Comparison of ENCODE assay signal across 1 cellular context in genomic region chr22:21641417-21641794, GRCh38.
TF ChIP-seq lines count a peak whose summit lies in the region.

No MANE protein-coding gene starts in this region.

TF ChIP-seq in A549, 52 proteins besides CTCF, POLR2A, EP300 and RAD21 (continued from another document):
- TF ChIP-seq BCL3 (IDR thresholded peaks at IDR 0.05) (no peak), SREBF2 (IDR thresholded peaks at IDR 0.05) (no peak), SMC3 (IDR thresholded peaks at IDR 0.05) (peak; percentile 46), NFE2L2 (conservative IDR thresholded peaks at IDR 0.05; ENCODE audit: low read length) (no peak), E2F6 (IDR thresholded peaks at IDR 0.05; ENCODE audit: borderline replicate concordance, low read depth) (no peak), JUN (IDR thresholded peaks at IDR 0.05) (no peak), CBX8 (IDR thresholded peaks at IDR 0.05) (no peak), KDM5A (IDR thresholded peaks at IDR 0.05) (peak; percentile 50; the same call in 1 of the 2 replicates), HEYL (CRISPR knock-in tag; IDR thresholded peaks at IDR 0.05) (no peak), MAZ (IDR thresholded peaks at IDR 0.05; ENCODE audit: borderline replicate concordance, low read depth, low read length) (no peak), HOXB13 (CRISPR knock-in tag; IDR thresholded peaks at IDR 0.05; ENCODE audit: low read depth) (no peak), GATA3 (IDR thresholded peaks at IDR 0.05; ENCODE audit: borderline replicate concordance) (no peak), MYC (IDR thresholded peaks at IDR 0.05; ENCODE audit: borderline replicate concordance, low read length) (no peak), HOXB5 (CRISPR knock-in tag; IDR thresholded peaks at IDR 0.05) (no peak), RCOR1 (IDR thresholded peaks at IDR 0.05; ENCODE audit: low read depth, low read length) (no peak), ZFP36 (IDR thresholded peaks at IDR 0.05; ENCODE audit: borderline replicate concordance, partially characterized antibody) (no peak)
